ENCODE assay signal across 15 cellular contexts in genomic region chr3:16056210-16056607, GRCh38.
DNase-seq lines count a peak whose midpoint lies in the region; TF ChIP-seq lines count a peak whose summit lies in the region.
"Had no signal": no experiment of that assay in that cellular context is flagged by ENCODE, and none has a peak within 500 bp of the region (broad histone marks: within the 10 kb centered on the region; RNA-seq: fewer than 3 reads in every experiment).

No MANE protein-coding gene starts in this region.

- TF ChIP-seq POLR2A in spleen (IDR thresholded peaks at IDR 0.05): no peak

- H4K20me1 ChIP-seq in GM23248 (ENCODE audit: insufficient read depth): no peaks in the 10 kb centered on the region

- no peaks in the 10 kb centered on the region for H3K27me3 ChIP-seq in GM23248 (replicated peaks; ENCODE audit: insufficient read depth)
- no peaks in the 10 kb centered on the region for H3K27me3 ChIP-seq in liver (ENCODE audit: control insufficient read depth in 4 of 4, insufficient read depth in 4 of 4, low read length in 3 of 4)
- H3K27me3 ChIP-seq in spleen (replicated peaks in 1 of 7): no peaks in the 10 kb centered on the region
- H3K27me3 ChIP-seq in H7 (ENCODE audit: control insufficient read depth, insufficient read depth, low read length): no peaks in the 10 kb centered on the region
- H3K27me3 ChIP-seq: MG63 had no signal

- H3K79me2 ChIP-seq in GM23248 (ENCODE audit: insufficient read depth): no peaks in the 10 kb centered on the region

- intact Hi-C loops in spleen (cut with DNase I; ENCODE audit: low total_unique reads): no loop called here

- H3K9me3 ChIP-seq in GM23248 (ENCODE audit: low read depth) (no peaks in the 10 kb centered on the region), liver (ENCODE audit: control insufficient read depth in 4 of 4, low read length in 3 of 4) (no peaks in the 10 kb centered on the region), spleen (no peaks in the 10 kb centered on the region)
- H3K9me3 ChIP-seq: MG63 had no signal

- peak overlapping the region; percentile 58 for H3K27ac ChIP-seq in GM23248
- peak overlapping the region; percentile 48 to 49 for H3K27ac ChIP-seq in liver (ENCODE audit: low read depth in 1 of 2, low read length in 2 of 2)
- peak overlapping the region in 6 of 8 donors; percentile 24 to 68 (median 48) for H3K27ac ChIP-seq in spleen
- H3K27ac ChIP-seq: HL-60 had no signal

- TF ChIP-seq CTCF in epithelial cell of esophagus (IDR thresholded peaks at IDR 0.05; ENCODE audit: insufficient read depth, low read depth, low read length, missing control alignments) (no peak), liver (IDR thresholded peaks at IDR 0.05; ENCODE audit: low read depth, low read length, missing input control) (no peak), spleen (IDR thresholded peaks at IDR 0.05 in 8 of 11, conservative IDR thresholded peaks at IDR 0.05 in 3 of 11) (no peak)

- H3K4me2 ChIP-seq in GM23248 (ENCODE audit: unreplicated experiment): peak overlapping the region; percentile 86

- H3K9ac ChIP-seq in GM23248 (peak overlapping the region; percentile 66; the same call in 1 of the 2 replicates), liver (ENCODE audit: low read depth in 1 of 2, low read length in 2 of 2) (peak overlapping the region in 1 of 2 donors; percentile 1)

- peak overlapping the region; percentile 79; the same call in 1 of the 2 replicates for H2AFZ ChIP-seq in GM23248

- 12 to 22% methylated on average over 2 of the region's 2 CpGs for WGBS in GM23248 (ENCODE audit: low coverage in 1 of 2, low lambda C conversion rate in 2 of 2, missing lambda C conversion rate in 2 of 2), 2 experiments
- 76% methylated on average over 2 of the region's 2 CpGs for WGBS in liver
- 85 to 94% (median 91%) methylated on average over 2 of the region's 2 CpGs for WGBS in spleen, 5 donors

- H3F3A ChIP-seq in GM23248 (ENCODE audit: insufficient read depth): peaks cover 44% of the 10 kb centered on the region

- H3K4me3 ChIP-seq in GM23248 (peak overlapping the region; percentile 56; the same call in 1 of the 2 replicates), epithelial cell of esophagus (ENCODE audit: low read length) (no peak overlapping the region), liver (ENCODE audit: low read depth in 1 of 3, low read length in 3 of 3) (no peak overlapping the region), spleen (no peak overlapping the region), H7 (ENCODE audit: insufficient read depth, low read depth, low read length) (no peak overlapping the region)
- H3K4me3 ChIP-seq: MG63 had no signal

- H3K4me1 ChIP-seq in GM23248 (ENCODE audit: insufficient read depth): peaks cover 60% of the 10 kb centered on the region
- peaks cover 0 to 15% (median 1%) of the 10 kb centered on the region in 4 donors for H3K4me1 ChIP-seq in liver (ENCODE audit: control insufficient read depth in 4 of 4, insufficient read depth in 4 of 4, low read length in 3 of 4)
- H3K4me1 ChIP-seq in spleen: peaks cover 0 to 34% (median 17%) of the 10 kb centered on the region in 6 donors

- DNase-seq in GM23248 (peak; percentile 68), epithelial cell of esophagus (ENCODE audit: low read depth) (peak; percentile 46), spleen (no peak), kidney tubule cell (ENCODE audit: low spot score) (no peak), NCI-H2171 treated with DMSO at 0.1 percent for 48 hours (lab: John Stamatoyannopoulos, UW) (no peak), H7 (no peak)
- DNase-seq in activated naive CD4-positive, alpha-beta T cell (lab: John Stamatoyannopoulos, UW): no peak
- DNase-seq: activated T-cell treated with anti-CD3 and anti-CD28 coated beads, Interleukin-2, amount 50 U/mL, for 24 hours; DMS79 treated with DMSO at 0.1 percent for 48 hours; MG63; naive thymus-derived CD8-positive, alpha-beta T cell; stimulated activated CD4-positive, alpha-beta T cell treated with anti-CD3 and anti-CD28 coated beads, Interleukin-12 subunit alpha, Interleukin-12 subunit beta, amount 100 ng/mL, for 4 hours; SW 1271 had no signal

- H3K36me3 ChIP-seq in GM23248 (ENCODE audit: low read depth): no peaks in the 10 kb centered on the region
- no peaks in the 10 kb centered on the region for H3K36me3 ChIP-seq in liver (ENCODE audit: control insufficient read depth in 4 of 4, insufficient read depth in 3 of 4, low read depth in 1 of 4, low read length in 3 of 4)
- no peaks in the 10 kb centered on the region for H3K36me3 ChIP-seq in spleen
- H3K36me3 ChIP-seq in H7 (replicated peaks; ENCODE audit: control insufficient read depth, insufficient read depth, low read length): no peaks in the 10 kb centered on the region
- H3K36me3 ChIP-seq: MG63 had no signal

- no peak for TF ChIP-seq RAD21 in liver (IDR thresholded peaks at IDR 0.05)

- no peaks in the 10 kb centered on the region for H3K9me2 ChIP-seq in GM23248 (ENCODE audit: insufficient read depth)

- in situ Hi-C loops in GM23248 (cut with MboI): loop anchor here (10.0 kb wide), 1 partner anchor 119 kb away; the partner anchor contains the start of gene GALNT15

TF ChIP-seq in liver, 16 proteins besides CTCF, POLR2A, EP300 and RAD21:
- TF ChIP-seq YY1 (IDR thresholded peaks at IDR 0.05) (peak; percentile 4), FOXA2 (IDR thresholded peaks at IDR 0.05) (no peak), NR2F2 (IDR thresholded peaks at IDR 0.05) (no peak)

Comparison
In these comparisons a context has a peak if more than half of its experiments do, and no peak if none do; other contexts are left out.
1. DNase-seq: peak in GM23248 (single experiment) and epithelial cell of esophagus (single experiment); none in spleen (single experiment), kidney tubule cell (single experiment), activated naive CD4-positive, alpha-beta T cell (0 of 4), NCI-H2171 treated with DMSO at 0.1 percent for 48 hours (single experiment) and H7 (single experiment).
2. Peak in every context shown above with its lines, with median percentiles within 50 percentile points of each other: H3K27ac ChIP-seq.